ENCODE assay signal across 8 cellular contexts in genomic region chr15:40516322-40516721, GRCh38.
"Had no signal": no experiment of that assay in that cellular context is flagged by ENCODE, and none has a peak within 500 bp of the region (broad histone marks: within the 10 kb centered on the region; RNA-seq: fewer than 3 reads in every experiment).

No MANE protein-coding gene starts in this region.

- ATAC-seq: GM23338 had no signal

- H3K4me2 ChIP-seq: GM23338, KMS-11 had no signal

- H3K9me3 Mint-ChIP-seq: GM23338, H9 had no signal

- DNase-seq: H9, HCEC 1CT, KBM-7 had no signal

- H3K4me3 Mint-ChIP-seq: GM23338, H9 had no signal

- FAIRE-seq: H1, H54, HTR-8/SVneo had no signal

- H3K27ac ChIP-seq: KMS-11 had no signal

- H3K9ac ChIP-seq: KMS-11 had no signal

- H3K27ac Mint-ChIP-seq: GM23338, H9 had no signal

- H2AFZ ChIP-seq: GM23338 had no signal

- H3K4me3 ChIP-seq: GM23338 had no signal
